ENCODE assay signal across 8 cellular contexts in genomic region chr9:90870646-90871326, GRCh38.
A peak's percentile ranks its signal among the peaks of the same experiment; 100 is the strongest.
DNase-seq lines count a peak whose midpoint lies in the region; TF ChIP-seq lines count a peak whose summit lies in the region.

No MANE protein-coding gene starts in this region.

- no peaks in the 10 kb centered on the region for H3F3A ChIP-seq in MM.1S (ENCODE audit: insufficient read depth, low read length)

- no peak overlapping the region for H3K4me3 ChIP-seq in MM.1S (ENCODE audit: low read length)

- no peaks in the 10 kb centered on the region for H3K9me3 ChIP-seq in MM.1S (replicated peaks; ENCODE audit: insufficient read depth, low read length)

- H3K27me3 Mint-ChIP-seq in activated T-helper 1 cell treated with anti-CD3 and anti-CD28 coated beads, Interleukin-12 subunit alpha, Interleukin-12 subunit beta, Interleukin-2, Interleukin-4 antibody, amounts not matched to agents 30 ng/mL and 10 ng/mL and 1 ng/mL, durations not matched to agents 14 hours and 24 hours and 36 hours (ENCODE audit: insufficient read depth) = peaks cover 14% of the 10 kb centered on the region

- peak; percentile 89 for TF ChIP-seq CTCF in MM.1S (IDR thresholded peaks at IDR 0.05; ENCODE audit: low read length)

- H3K36me3 ChIP-seq in MM.1S (replicated peaks; ENCODE audit: insufficient read depth, low read length) = no peaks in the 10 kb centered on the region; the same call in 1 of the 2 replicates

- H3K4me1 ChIP-seq in MM.1S (ENCODE audit: low read length) = 0 out of 2 replicates have a peak, but pooled peaks cover 4% of the 10 kb centered on the region

- H3K27ac ChIP-seq in MM.1S (ENCODE audit: low read length) = no peak overlapping the region

- H4K20me1 ChIP-seq in MM.1S (ENCODE audit: insufficient read depth, low read length) = no peaks in the 10 kb centered on the region

- H3K27ac Mint-ChIP-seq in activated T-helper 1 cell treated with anti-CD3 and anti-CD28 coated beads, Interleukin-12 subunit alpha, Interleukin-12 subunit beta, Interleukin-2, Interleukin-4 antibody, amounts not matched to agents 30 ng/mL and 10 ng/mL and 1 ng/mL, durations not matched to agents 14 hours and 24 hours and 36 hours = no peak overlapping the region

- H3K4me2 ChIP-seq in MM.1S (ENCODE audit: low read depth, low read length) = no peak overlapping the region

- no peaks in the 10 kb centered on the region for H3K9me2 ChIP-seq in MM.1S (replicated peaks; ENCODE audit: insufficient read depth, low read length)

- H3K4me3 Mint-ChIP-seq in activated T-helper 1 cell treated with anti-CD3 and anti-CD28 coated beads, Interleukin-12 subunit alpha, Interleukin-12 subunit beta, Interleukin-2, Interleukin-4 antibody, amounts not matched to agents 30 ng/mL and 10 ng/mL and 1 ng/mL, durations not matched to agents 14 hours and 24 hours and 36 hours = no peak overlapping the region

- no peaks in the 10 kb centered on the region for H3K9me3 Mint-ChIP-seq in activated T-helper 1 cell treated with anti-CD3 and anti-CD28 coated beads, Interleukin-12 subunit alpha, Interleukin-12 subunit beta, Interleukin-2, Interleukin-4 antibody, amounts not matched to agents 30 ng/mL and 10 ng/mL and 1 ng/mL, durations not matched to agents 14 hours and 24 hours and 36 hours

- peak; percentile 39 for DNase-seq in SIG-M5 treated with dmso at 0.1 percent for 504 hours (lab: John Stamatoyannopoulos, UW; ENCODE audit: unreplicated experiment)
- DNase-seq in SIG-M5 (lab: John Stamatoyannopoulos, UW) = no peak
- DNase-seq in MM.1S = peak; percentile 51
- DNase-seq in T follicular helper cell (ENCODE audit: low read depth) = peak; percentile 22
- DNase-seq in dermis microvascular lymphatic vessel endothelial cell (ENCODE audit: low read depth in 2 of 2) = peak; percentile 29 to 45
- DNase-seq in medulla oblongata (ENCODE audit: extremely low spot score) = peak; percentile 59
- DNase-seq in superior temporal gyrus (ENCODE audit: extremely low spot score) = peak; percentile 77
- DNase-seq in activated T-helper 1 cell treated with anti-CD3 and anti-CD28 coated beads, Interleukin-12 subunit alpha, Interleukin-12 subunit beta, Interleukin-2, Interleukin-4 antibody, amounts not matched to agents 30 ng/mL and 10 ng/mL and 1 ng/mL, durations not matched to agents 14 hours and 24 hours and 36 hours (ENCODE audit: low spot score) = no peak

- 0 out of 2 replicates have a peak, but pooled peaks cover 3% of the 10 kb centered on the region for H3K79me2 ChIP-seq in MM.1S (ENCODE audit: low read length)

- intact Hi-C loops in activated T-helper 1 cell treated with anti-CD3 and anti-CD28 coated beads, Interleukin-12 subunit alpha, Interleukin-12 subunit beta, Interleukin-2, Interleukin-4 antibody, amounts not matched to agents 30 ng/mL and 10 ng/mL and 1 ng/mL, durations not matched to agents 14 hours and 24 hours and 36 hours (cut with micrococcal nuclease) = loop anchor here (1.0 to 5.0 kb wide), 3 partner anchors 116 to 1293 kb away; no protein-coding TSS in a partner anchor

- H2AFZ ChIP-seq in MM.1S (ENCODE audit: low read length) = no peak overlapping the region

- H3K4me1 Mint-ChIP-seq in activated T-helper 1 cell treated with anti-CD3 and anti-CD28 coated beads, Interleukin-12 subunit alpha, Interleukin-12 subunit beta, Interleukin-2, Interleukin-4 antibody, amounts not matched to agents 30 ng/mL and 10 ng/mL and 1 ng/mL, durations not matched to agents 14 hours and 24 hours and 36 hours (ENCODE audit: low read depth) = no peaks in the 10 kb centered on the region

- no peak overlapping the region for H3K9ac ChIP-seq in MM.1S (ENCODE audit: low read length)

- no peaks in the 10 kb centered on the region for H3K36me3 Mint-ChIP-seq in activated T-helper 1 cell treated with anti-CD3 and anti-CD28 coated beads, Interleukin-12 subunit alpha, Interleukin-12 subunit beta, Interleukin-2, Interleukin-4 antibody, amounts not matched to agents 30 ng/mL and 10 ng/mL and 1 ng/mL, durations not matched to agents 14 hours and 24 hours and 36 hours (ENCODE audit: low read depth)

- no peaks in the 10 kb centered on the region for H3K27me3 ChIP-seq in MM.1S (replicated peaks; ENCODE audit: insufficient read depth, low read length)

Comparison
In these comparisons a context has a peak if more than half of its experiments do, and no peak if none do; other contexts are left out.
1. DNase-seq: peak in SIG-M5 treated with dmso at 0.1 percent for 504 hours (single experiment), MM.1S (single experiment), T follicular helper cell (single experiment), dermis microvascular lymphatic vessel endothelial cell (2 of 2), medulla oblongata (single experiment) and superior temporal gyrus (single experiment); none in SIG-M5 (single experiment) and activated T-helper 1 cell treated with anti-CD3 and anti-CD28 coated beads, Interleukin-12 subunit alpha, Interleukin-12 subunit beta, Interleukin-2, Interleukin-4 antibody, amounts not matched to agents 30 ng/mL and 10 ng/mL and 1 ng/mL, durations not matched to agents 14 hours and 24 hours and 36 hours (single experiment).